8 cellular contexts compared by ENCODE assay signal in the genomic region with DNA sequence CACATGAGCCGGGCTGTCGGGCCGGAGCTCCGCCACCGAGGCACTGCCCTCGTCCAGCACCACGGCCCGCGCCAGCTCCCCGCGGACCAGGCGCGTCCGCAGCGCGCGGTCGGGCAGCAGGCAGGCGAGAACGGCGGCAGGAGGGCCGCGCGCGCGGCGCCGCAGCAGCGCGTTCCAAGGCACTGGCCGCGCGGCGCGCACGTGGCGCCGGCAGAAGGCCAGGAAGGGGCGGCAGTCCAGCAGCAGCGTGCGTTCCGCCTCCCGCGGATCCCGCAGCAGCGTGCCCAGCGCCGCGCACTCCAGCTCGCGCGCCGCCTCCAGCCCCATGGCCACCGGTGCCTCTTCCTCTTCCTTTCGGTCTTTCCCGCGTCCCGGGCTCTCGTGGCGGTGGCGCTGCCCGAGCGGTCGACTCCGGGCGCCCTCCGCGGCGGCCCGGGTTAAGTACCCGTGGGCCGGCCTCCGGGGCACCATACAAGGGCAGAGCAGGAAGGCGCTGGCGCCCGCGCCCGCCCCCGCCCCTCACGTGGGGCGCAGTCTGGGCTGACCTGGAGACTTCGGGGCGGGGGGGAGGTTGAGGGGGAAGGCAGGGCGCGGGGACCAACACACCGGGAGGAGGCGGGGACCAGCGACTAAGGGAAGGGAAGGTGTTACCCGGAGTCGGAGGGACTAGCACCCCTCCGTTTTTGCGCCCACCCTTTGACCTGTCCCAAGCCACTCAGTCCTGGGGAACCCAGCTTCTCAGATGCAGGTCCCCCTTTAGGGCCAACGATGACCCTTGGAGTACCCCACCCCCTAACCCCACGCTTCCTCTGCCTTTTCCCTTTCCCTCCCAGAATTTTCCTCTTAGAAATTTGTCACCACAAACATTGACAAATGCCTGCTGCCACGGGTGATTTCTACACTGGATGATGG. TPM values are rescaled to one million over a fixed set of nuclear protein-coding genes. Genes with fewer than 3 reads are reported as not detected.
DNase-seq lines count a peak whose midpoint lies in the region; ATAC-seq and TF ChIP-seq lines count a peak whose summit lies in the region.

A gene with protein sequence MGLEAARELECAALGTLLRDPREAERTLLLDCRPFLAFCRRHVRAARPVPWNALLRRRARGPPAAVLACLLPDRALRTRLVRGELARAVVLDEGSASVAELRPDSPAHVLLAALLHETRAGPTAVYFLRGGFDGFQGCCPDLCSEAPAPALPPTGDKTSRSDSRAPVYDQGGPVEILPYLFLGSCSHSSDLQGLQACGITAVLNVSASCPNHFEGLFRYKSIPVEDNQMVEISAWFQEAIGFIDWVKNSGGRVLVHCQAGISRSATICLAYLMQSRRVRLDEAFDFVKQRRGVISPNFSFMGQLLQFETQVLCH (minus strand): TSS at position 413 of the 912 bp plus-strand sequence. CDS start 86 bp downstream, at position 327.

- intact Hi-C loops in left colon (cut with DNase I, micrococcal nuclease), result no loop called here

- in situ Hi-C loops in GM13976 (cut with MboI; ENCODE audit: low sequenced_read_pairs, unreplicated experiment), result no loop called here

- peaks cover 23% of the 10 kb centered on the region for H3K4me1 ChIP-seq in BE2C

- ATAC-seq in HG02588 (IDR thresholded peaks at IDR 0.05; ENCODE audit: unreplicated experiment) (peak; percentile 46), left colon (peak; percentile 74)

- no peaks in the 10 kb centered on the region for H3K27me3 ChIP-seq in BE2C

- H3K36me3 ChIP-seq in BE2C, result no peaks in the 10 kb centered on the region

- TF ChIP-seq CTCF in GM13976 (IDR thresholded peaks at IDR 0.05; ENCODE audit: borderline replicate concordance, control extremely low read depth, extremely low read depth, insufficient read depth, missing control alignments) (no peak), BE2C (IDR thresholded peaks at IDR 0.05; ENCODE audit: low read depth, low read length) (no peak)

- DNase-seq in GM13976 (ENCODE audit: low spot score), result peak; percentile 97
- DNase-seq in NCI-H1048 (lab: John Stamatoyannopoulos, UW), result peak; percentile 38
- peak; percentile 93 for DNase-seq in activated CD4-positive, alpha-beta T cell treated with anti-CD3 and anti-CD28 coated beads for 1 hour
- DNase-seq in cerebellar cortex (ENCODE audit: low spot score), result peak; percentile 72
- DNase-seq in left colon, result peak; percentile 82 to 84
- peak; percentile 92 to 93 for DNase-seq in stimulated activated CD4-positive, alpha-beta T cell treated with anti-CD3 and anti-CD28 coated beads, Interleukin-2, amount 100 ng/mL, for 24 hours
- no peak for DNase-seq in BE2C

- no peaks in the 10 kb centered on the region for H3K9me3 ChIP-seq in BE2C

- H3K4me3 ChIP-seq in BE2C (ENCODE audit: low read depth, low read length), result no peak within 1 kb of the TSS

RNA-seq across cellular contexts. Expression of the gene that starts here (rescaled TPM):
- total RNA-seq in left colon, result 1 to 10 TPM; 1.7 to 1.9 TPM
- not detected for polyA plus RNA-seq in BE2C (2012; ENCODE audit: insufficient read depth, insufficient read length, low read depth)
